In the genomic region with DNA sequence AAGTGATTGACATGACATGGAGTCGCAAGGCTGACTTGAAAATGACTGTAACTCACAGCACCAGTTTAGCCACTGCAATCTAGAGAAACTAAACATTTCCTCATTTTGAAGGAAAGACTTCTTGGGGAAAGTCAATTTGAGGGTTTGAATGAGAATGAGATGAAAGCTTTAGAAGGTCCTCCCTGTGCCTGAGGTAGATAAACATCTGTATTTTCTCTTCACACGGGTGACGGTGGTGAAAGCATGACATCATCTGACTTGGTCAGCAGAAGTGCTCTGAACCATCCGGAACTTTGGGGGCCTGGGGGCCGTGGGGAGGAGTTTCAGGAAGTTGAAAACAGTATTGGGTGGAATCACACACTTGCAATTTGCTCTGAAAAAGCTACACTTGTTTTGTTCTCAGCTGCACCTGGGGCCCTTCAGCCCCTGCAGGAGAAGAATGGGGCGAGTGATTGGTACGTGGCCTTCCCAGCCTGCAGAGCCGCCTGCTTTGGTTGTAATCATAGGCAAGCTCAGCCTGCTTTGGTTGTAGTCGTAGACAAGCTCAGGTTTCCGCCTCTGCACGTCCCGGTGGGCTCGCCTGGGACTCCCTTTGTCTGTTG, we compare ENCODE assay signal across 9 cellular contexts. TPM values are rescaled to one million over a fixed set of nuclear protein-coding genes. Genes with fewer than 3 reads are reported as not detected.
DNase-seq lines count a peak whose midpoint lies in the region; ATAC-seq and TF ChIP-seq lines count a peak whose summit lies in the region.
"Had no signal": no experiment of that assay in that cellular context is flagged by ENCODE, and none has a peak within 500 bp of the region (broad histone marks: within the 10 kb centered on the region; RNA-seq: fewer than 3 reads in every experiment).

No MANE protein-coding gene starts in this region.

- H3K27ac ChIP-seq in heart right ventricle = peak overlapping the region in 7 of 10 donors; percentile 33 to 100 (median 61)
- H3K27ac ChIP-seq: PC-9 had no signal

- no peaks in the 10 kb centered on the region for H3K27me3 ChIP-seq in heart right ventricle

- WGBS in heart right ventricle, 2 donors = 23 to 25% methylated on average over 13 of the region's 13 CpGs

- DNase-seq in NOMO-1 treated with DMSO at 0.1 percent for 48 hours (lab: John Stamatoyannopoulos, UW; ENCODE audit: unreplicated experiment) (peak; percentile 52), heart right ventricle (peak in 1 of 2 donors; percentile 66), NCI-H82 treated with DMSO at 0.1 percent for 48 hours (lab: John Stamatoyannopoulos, UW; ENCODE audit: unreplicated experiment) (no peak), SW480 (ENCODE audit: low spot score) (no peak), NCI-H526 treated with DMSO at 0.1 percent for 48 hours (lab: John Stamatoyannopoulos, UW) (no peak)
- peak; percentile 18 to 60 for DNase-seq in activated T-helper 1 cell treated with anti-CD3 and anti-CD28 coated beads, Interleukin-2, amount 50 U/mL, for 16 hours (ENCODE audit: low read depth in 1 of 2, low spot score in 1 of 2)
- peak; percentile 85 for DNase-seq in stimulated activated CD4-positive, alpha-beta T cell treated with anti-CD3 and anti-CD28 coated beads, Interleukin-1b, Interleukin-23, amount 100 ng/mL, for 48 hours

- no peak for TF ChIP-seq CTCF in heart right ventricle (IDR thresholded peaks at IDR 0.05)

- peaks cover 9 to 66% (median 54%) of the 10 kb centered on the region in 9 donors for H3K4me1 ChIP-seq in heart right ventricle

- no peaks in the 10 kb centered on the region for H3K9me3 ChIP-seq in heart right ventricle

- H3K4me3 ChIP-seq in heart right ventricle = peak overlapping the region in 8 of 10 donors; percentile 4 to 40 (median 23)
- H3K4me3 ChIP-seq: PC-9 had no signal

- H3K36me3 ChIP-seq in heart right ventricle = peaks cover 0 to 24% (median 0%) of the 10 kb centered on the region in 9 donors

- intact Hi-C loops in heart right ventricle (cut with DNase I) = no loop called here

- ATAC-seq in GM19035 (IDR thresholded peaks at IDR 0.05; ENCODE audit: unreplicated experiment) (peak; percentile 31), heart right ventricle (peak in 6 of 8 donors; percentile 8 to 62 (median 40))

RNA-seq across cellular contexts. Expression of a gene that starts 5.0 kb away (rescaled TPM):
- total RNA-seq in heart right ventricle = 10 to 100 TPM in 9 of 10 donors, 1 to 10 TPM in 1; 9.3 to 20.4 (median 14.3) TPM
- polyA plus RNA-seq in heart right ventricle = 10 to 100 TPM in 1 of 2 donors, 1 to 10 TPM in 1; 6.1 to 11.3 TPM

RNA-seq across cellular contexts. Expression of a gene that starts 19.9 kb away (rescaled TPM):
- total RNA-seq in heart right ventricle = under 1 TPM in 4 of 10 donors, not detected in 6; 0.15 to 0.65 (median 0.27) TPM
- under 1 TPM in 1 of 2 donors, not detected in 1; 0.29 TPM for polyA plus RNA-seq in heart right ventricle

Comparison
In these comparisons a context has a peak if more than half of its experiments do, and no peak if none do; other contexts are left out.
1. DNase-seq: peak in NOMO-1 treated with DMSO at 0.1 percent for 48 hours (single experiment), activated T-helper 1 cell treated with anti-CD3 and anti-CD28 coated beads, Interleukin-2, amount 50 U/mL, for 16 hours (2 of 2) and stimulated activated CD4-positive, alpha-beta T cell treated with anti-CD3 and anti-CD28 coated beads, Interleukin-1b, Interleukin-23, amount 100 ng/mL, for 48 hours (single experiment); none in NCI-H82 treated with DMSO at 0.1 percent for 48 hours (single experiment), SW480 (single experiment) and NCI-H526 treated with DMSO at 0.1 percent for 48 hours (single experiment).